14 cellular contexts compared by ENCODE assay signal in genomic region chr10:132048294-132048667, GRCh38.
"Had no signal": no experiment of that assay in that cellular context is flagged by ENCODE, and none has a peak within 500 bp of the region (broad histone marks: within the 10 kb centered on the region; RNA-seq: fewer than 3 reads in every experiment).

No MANE protein-coding gene starts in this region.

- FAIRE-seq: colon, endometrium had no signal

- DNase-seq: activated CD4-positive, alpha-beta memory T cell treated with anti-CD3 and anti-CD28 coated beads, Interleukin-2, amount 10 ng/mL, durations not matched to agents 7 days and 5 days; activated CD4-positive, alpha-beta T cell treated with anti-CD3 and anti-CD28 coated beads for 4 hours; activated effector memory CD4-positive, alpha-beta T cell treated with Interleukin-2 at 50 U/mL for 16 hours; activated T-cell treated with anti-CD3 and anti-CD28 coated beads, Interleukin-2, amount 50 U/mL, for 24 hours; caudate nucleus; heart right ventricle; left cardiac atrium; lower lobe of right lung; right lobe of liver; stomach had no signal

- H3K4me3 ChIP-seq: gastroesophageal sphincter, heart right ventricle, lower lobe of right lung, right lobe of liver, stomach, testis had no signal
